8 cellular contexts compared by ENCODE assay signal in the genomic region with DNA sequence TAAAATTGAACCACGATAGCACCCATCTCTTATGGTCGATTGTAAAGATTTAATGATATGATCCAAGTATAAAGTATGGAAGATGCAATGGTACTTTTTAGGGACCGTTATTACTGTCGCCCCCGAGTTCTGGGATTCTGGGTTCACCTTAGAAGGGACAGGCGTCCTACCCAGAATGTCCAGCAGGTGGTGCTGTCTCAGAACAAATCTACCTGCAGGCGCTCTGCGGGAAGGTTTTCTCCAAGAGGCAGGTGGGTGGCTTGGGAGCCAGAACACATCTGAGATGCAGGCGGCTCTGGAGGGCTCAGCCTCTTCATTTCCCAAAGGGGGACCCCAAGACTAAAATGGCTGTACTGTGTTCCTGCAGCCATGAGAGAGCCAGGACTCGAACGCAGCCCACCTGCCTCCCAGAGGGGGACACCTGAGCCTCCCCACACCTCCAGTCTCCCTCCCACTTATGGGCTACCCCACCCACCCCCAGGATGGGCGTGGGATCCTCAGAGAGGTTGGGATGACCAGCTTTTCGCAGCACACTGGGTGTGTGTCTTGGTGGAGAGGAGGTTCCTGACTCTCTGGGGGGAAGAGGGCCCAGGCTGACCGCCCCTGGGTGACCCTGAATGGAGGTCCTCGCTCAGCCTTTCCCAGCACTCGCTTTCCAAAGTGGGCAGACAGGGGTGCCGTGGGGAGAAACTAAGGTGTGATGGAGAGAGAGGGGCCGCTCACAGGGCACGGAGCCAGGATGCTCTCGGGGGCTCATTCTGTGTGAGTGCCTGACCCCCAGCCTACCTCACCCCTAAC. TPM values are rescaled to one million over a fixed set of nuclear protein-coding genes. Genes with fewer than 3 reads are reported as not detected.
DNase-seq lines count a peak whose midpoint lies in the region; ATAC-seq and TF ChIP-seq lines count a peak whose summit lies in the region.

No MANE protein-coding gene starts in this region.

- H3K36me3 Mint-ChIP-seq in activated T-cell treated with anti-CD3 and anti-CD28 coated beads, Interleukin-2, amount 50 U/mL, for 4 hours (ENCODE audit: insufficient read depth), result no peaks in the 10 kb centered on the region

- TF ChIP-seq CTCF in BJ (IDR thresholded peaks at IDR 0.05; ENCODE audit: insufficient read depth, low read depth, low read length) (peak; percentile 86), OCI-LY1 (IDR thresholded peaks at IDR 0.05; ENCODE audit: low read length) (peak; percentile 85), fibroblast of villous mesenchyme (IDR thresholded peaks at IDR 0.05; ENCODE audit: insufficient read depth, low read depth, low read length) (peak; percentile 89), omental fat pad (IDR thresholded peaks at IDR 0.05) (peak in 2 of 3 donors; percentile 61 to 74), tibial nerve (IDR thresholded peaks at IDR 0.05) (peak; percentile 85 to 93 (median 90))

- H3K4me2 ChIP-seq in OCI-LY1 (ENCODE audit: low read length), result no peak overlapping the region

- no peaks in the 10 kb centered on the region for H3K9me2 ChIP-seq in OCI-LY1 (ENCODE audit: low read depth, low read length)

- no peak overlapping the region for H3K4me3 Mint-ChIP-seq in activated T-cell treated with anti-CD3 and anti-CD28 coated beads, Interleukin-2, amount 50 U/mL, for 4 hours

- H3F3A ChIP-seq in OCI-LY1 (ENCODE audit: insufficient read depth, low read length), result no peaks in the 10 kb centered on the region

- POLR2A ChIA-PET in BJ (lab: Charles Lee), result no interaction called here

- H3K27ac ChIP-seq in OCI-LY1 (ENCODE audit: low read depth, low read length, poor library complexity, severe bottlenecking) (no peak overlapping the region), tibial nerve (no peak overlapping the region)

- peaks cover 53% of the 10 kb centered on the region for H3K27me3 Mint-ChIP-seq in activated T-cell treated with anti-CD3 and anti-CD28 coated beads, Interleukin-2, amount 50 U/mL, for 4 hours (ENCODE audit: low read depth)

- H3K79me2 ChIP-seq in OCI-LY1 (ENCODE audit: insufficient read depth, low read length), result no peaks in the 10 kb centered on the region

- H3K36me3 ChIP-seq in BJ (ENCODE audit: control insufficient read depth, insufficient read depth, low read length) (no peaks in the 10 kb centered on the region), OCI-LY1 (ENCODE audit: insufficient read depth, low read length) (no peaks in the 10 kb centered on the region), tibial nerve (no peaks in the 10 kb centered on the region)

- H3K9me3 ChIP-seq in OCI-LY1 (ENCODE audit: low read length) (no peaks in the 10 kb centered on the region), tibial nerve (no peaks in the 10 kb centered on the region)

- H3K4me3 ChIP-seq in BJ (ENCODE audit: low read depth, low read length) (no peak overlapping the region), OCI-LY1 (ENCODE audit: low read depth, low read length, poor library complexity, severe bottlenecking) (no peak overlapping the region), fibroblast of villous mesenchyme (ENCODE audit: low read depth, low read length) (no peak overlapping the region), tibial nerve (no peak overlapping the region)

- WGBS in tibial nerve, 2 donors, result 42 to 44% methylated on average over 19 of the region's 20 CpGs

- no peak overlapping the region for H2AFZ ChIP-seq in OCI-LY1 (ENCODE audit: low read length)

- H3K4me1 ChIP-seq in OCI-LY1 (ENCODE audit: insufficient read depth, low read length, severe bottlenecking) (no peaks in the 10 kb centered on the region), tibial nerve (peaks cover 0 to 8% (median 0%) of the 10 kb centered on the region in 4 donors)

- ATAC-seq in activated T-cell treated with anti-CD3 and anti-CD28 coated beads, Interleukin-2, amount 50 U/mL, for 4 hours, result peak; percentile 43 to 50
- ATAC-seq in omental fat pad (ENCODE audit: low FRiP score) (peak; percentile 30), GM21786 (IDR thresholded peaks at IDR 0.05; ENCODE audit: unreplicated experiment) (no peak)

- no peak overlapping the region for H3K9ac ChIP-seq in OCI-LY1 (ENCODE audit: low read length)

- no peaks in the 10 kb centered on the region for H4K20me1 ChIP-seq in OCI-LY1 (ENCODE audit: insufficient read depth, low read length)

- H3K27me3 ChIP-seq in BJ (ENCODE audit: control insufficient read depth, insufficient read depth, low read length) (peaks cover 1% of the 10 kb centered on the region; the same call in 1 of the 2 replicates), OCI-LY1 (ENCODE audit: insufficient read depth, low read length) (no peaks in the 10 kb centered on the region), tibial nerve (peaks cover 0 to 6% of the 10 kb centered on the region in 2 donors)

- no peak for DNase-seq in BJ (ENCODE audit: low read depth)
- peak; percentile 10 for DNase-seq in HCEC 1CT
- DNase-seq in activated T-cell treated with anti-CD3 and anti-CD28 coated beads, Interleukin-2, amount 50 U/mL, for 4 hours, result peak; percentile 74
- DNase-seq in fibroblast of villous mesenchyme (ENCODE audit: low read depth), result peak; percentile 60
- peak; percentile 98 for DNase-seq in omental fat pad (ENCODE audit: low spot score)
- DNase-seq in tibial nerve (ENCODE audit: low spot score in 2 of 2), result peak; percentile 80 to 94

- no peaks in the 10 kb centered on the region for H3K9me3 Mint-ChIP-seq in activated T-cell treated with anti-CD3 and anti-CD28 coated beads, Interleukin-2, amount 50 U/mL, for 4 hours

- TF ChIP-seq EP300 in tibial nerve (IDR thresholded peaks at IDR 0.05), result no peak

- CTCF ChIA-PET in BJ (lab: Yijun Ruan, JAX), result interaction anchor here (0.6 to 4.5 kb wide), 71 partner anchors 9 to 374 kb away, joined by 3 to 44 read pairs (median 4); partner anchors contain the start of genes FEM1B and ITGA11

- no peak for TF ChIP-seq POLR2A in tibial nerve (IDR thresholded peaks at IDR 0.05)

- no peaks in the 10 kb centered on the region for H3K4me1 Mint-ChIP-seq in activated T-cell treated with anti-CD3 and anti-CD28 coated beads, Interleukin-2, amount 50 U/mL, for 4 hours (ENCODE audit: low read depth)

RNA-seq across cellular contexts. Expression of gene CORO2B, which starts 28.1 kb away (rescaled TPM):
- 5.1 and 7.7 TPM in 2 replicates for polyA plus RNA-seq in BJ (2011; rRNA removed)
- polyA minus RNA-seq in BJ (2011; rRNA and poly(A)+ RNA removed), result 5.2 and 6.8 TPM in 2 replicates
- under 1 TPM; 0.08 TPM for total RNA-seq in activated T-cell treated with anti-CD3 and anti-CD28 coated beads, Interleukin-2, amount 50 U/mL, for 4 hours
- total RNA-seq in fibroblast of villous mesenchyme (8.7 and 9.5 TPM in 2 replicates), omental fat pad (10 to 100 TPM in 3 of 4 donors, 1 to 10 TPM in 1; 4.7 to 18.8 (median 13.7) TPM), tibial nerve (10 to 100 TPM in 1 of 4 donors, 1 to 10 TPM in 3; 6.3 to 12.6 (median 9.6) TPM)
